In genomic region chr20:49275634-49276033, GRCh38 we compare ENCODE assay signal across 9 cellular contexts. TPM values are rescaled to one million over a fixed set of nuclear protein-coding genes. Genes with fewer than 3 reads are reported as not detected.
DNase-seq lines count a peak whose midpoint lies in the region; ATAC-seq and TF ChIP-seq lines count a peak whose summit lies in the region.
"Had no signal": no experiment of that assay in that cellular context is flagged by ENCODE, and none has a peak within 500 bp of the region (broad histone marks: within the 10 kb centered on the region; RNA-seq: fewer than 3 reads in every experiment).

No MANE protein-coding gene starts in this region.

- DNase-seq in heart right ventricle (no peak), right atrium auricular region (ENCODE audit: low spot score) (no peak), kidney glomerular epithelial cell (lab: John Stamatoyannopoulos, UW) (peak; percentile 86), upper lobe of left lung (no peak)
- no peak for DNase-seq in activated T-helper 2 cell treated with anti-CD3 and anti-CD28 coated beads, Interferon-gamma antibody, Interleukin-2, Interleukin-4, amounts not matched to agents 10 μg/mL and 5 μg/mL and 100 μg/mL, durations not matched to agents 14 hours and 24 hours and 36 hours (ENCODE audit: low spot score)
- no peak for DNase-seq in stimulated activated CD4-positive, alpha-beta T cell treated with anti-CD3 and anti-CD28 coated beads, Interleukin-1b, Interleukin-23, amount 100 ng/mL, for 48 hours
- DNase-seq: Right ventricle myocardium superior had no signal

- H3K4me3 ChIP-seq in heart right ventricle (peak overlapping the region in 7 of 10 donors; percentile 70 to 92 (median 84)), right atrium auricular region (no peak overlapping the region), upper lobe of left lung (peak overlapping the region in 1 of 4 donors; percentile 94)

- intact Hi-C loops in heart right ventricle (cut with DNase I): loop anchor here in 2 of 10 donors (5.0 kb wide), 1 partner anchor 88 kb away; the partner anchor contains the start of gene STAU1 (in 2 of the 2)
- intact Hi-C loops in activated T-helper 2 cell treated with anti-CD3 and anti-CD28 coated beads, Interferon-gamma antibody, Interleukin-2, Interleukin-4, amounts not matched to agents 10 μg/mL and 5 μg/mL and 100 μg/mL, durations not matched to agents 14 hours and 24 hours and 36 hours (cut with micrococcal nuclease): loop anchor here (1.0 to 5.0 kb wide), 3 partner anchors 56 to 837 kb away; partner anchors contain the start of genes DDX27, SLC9A8 and UBE2V1

- peak overlapping the region; percentile 27 for H3K27ac Mint-ChIP-seq in activated T-helper 2 cell treated with anti-CD3 and anti-CD28 coated beads, Interferon-gamma antibody, Interleukin-2, Interleukin-4, amounts not matched to agents 10 μg/mL and 5 μg/mL and 100 μg/mL, durations not matched to agents 14 hours and 24 hours and 36 hours

- no peak for TF ChIP-seq EP300 in upper lobe of left lung (IDR thresholded peaks at IDR 0.05)

- H3K36me3 Mint-ChIP-seq in activated T-helper 2 cell treated with anti-CD3 and anti-CD28 coated beads, Interferon-gamma antibody, Interleukin-2, Interleukin-4, amounts not matched to agents 10 μg/mL and 5 μg/mL and 100 μg/mL, durations not matched to agents 14 hours and 24 hours and 36 hours (ENCODE audit: low read depth): peaks cover 83% of the 10 kb centered on the region

- no peak for TF ChIP-seq POLR2A in upper lobe of left lung (IDR thresholded peaks at IDR 0.05)

- H3K27me3 ChIP-seq in heart right ventricle (no peaks in the 10 kb centered on the region), right atrium auricular region (no peaks in the 10 kb centered on the region), upper lobe of left lung (no peaks in the 10 kb centered on the region)

- H3K9me3 ChIP-seq in heart right ventricle: peaks cover 0 to 13% (median 2%) of the 10 kb centered on the region in 11 donors
- peaks cover 0 to 5% of the 10 kb centered on the region in 2 donors for H3K9me3 ChIP-seq in right atrium auricular region
- peaks cover 1 to 8% (median 5%) of the 10 kb centered on the region in 4 donors for H3K9me3 ChIP-seq in upper lobe of left lung

- H3K27me3 Mint-ChIP-seq in activated T-helper 2 cell treated with anti-CD3 and anti-CD28 coated beads, Interferon-gamma antibody, Interleukin-2, Interleukin-4, amounts not matched to agents 10 μg/mL and 5 μg/mL and 100 μg/mL, durations not matched to agents 14 hours and 24 hours and 36 hours (ENCODE audit: low read depth): no peaks in the 10 kb centered on the region

- TF ChIP-seq CTCF in heart right ventricle (IDR thresholded peaks at IDR 0.05) (no peak), right atrium auricular region (IDR thresholded peaks at IDR 0.05) (no peak), upper lobe of left lung (IDR thresholded peaks at IDR 0.05) (no peak)

- H3K36me3 ChIP-seq in heart right ventricle (peaks cover under 1 to 70% (median 53%) of the 10 kb centered on the region in 9 donors), right atrium auricular region (peaks cover 43% of the 10 kb centered on the region), upper lobe of left lung (peaks cover 2 to 59% (median 37%) of the 10 kb centered on the region in 4 donors)

- H3K4me1 Mint-ChIP-seq in activated T-helper 2 cell treated with anti-CD3 and anti-CD28 coated beads, Interferon-gamma antibody, Interleukin-2, Interleukin-4, amounts not matched to agents 10 μg/mL and 5 μg/mL and 100 μg/mL, durations not matched to agents 14 hours and 24 hours and 36 hours (ENCODE audit: low read depth): peaks cover 42% of the 10 kb centered on the region

- H3K9me3 Mint-ChIP-seq in activated T-helper 2 cell treated with anti-CD3 and anti-CD28 coated beads, Interferon-gamma antibody, Interleukin-2, Interleukin-4, amounts not matched to agents 10 μg/mL and 5 μg/mL and 100 μg/mL, durations not matched to agents 14 hours and 24 hours and 36 hours: peaks cover 10% of the 10 kb centered on the region

- H3K27ac ChIP-seq in heart right ventricle: peak overlapping the region in 8 of 10 donors; percentile 87 to 99 (median 98)
- no peak overlapping the region for H3K27ac ChIP-seq in right atrium auricular region
- peak overlapping the region; percentile 2 to 99 (median 98) for H3K27ac ChIP-seq in upper lobe of left lung

- ATAC-seq in heart right ventricle (no peak), upper lobe of left lung (ENCODE audit: low FRiP score in 2 of 2) (no peak), HG03432 (IDR thresholded peaks at IDR 0.05; ENCODE audit: unreplicated experiment) (no peak), HG03045 (IDR thresholded peaks at IDR 0.05; ENCODE audit: unreplicated experiment) (no peak)

- H3K4me3 Mint-ChIP-seq in activated T-helper 2 cell treated with anti-CD3 and anti-CD28 coated beads, Interferon-gamma antibody, Interleukin-2, Interleukin-4, amounts not matched to agents 10 μg/mL and 5 μg/mL and 100 μg/mL, durations not matched to agents 14 hours and 24 hours and 36 hours (ENCODE audit: low read depth): peak overlapping the region; percentile 99

- 43 to 44% methylated on average over 2 of the region's 2 CpGs for WGBS in heart right ventricle, 2 donors
- WGBS in upper lobe of left lung, 2 donors: 54 to 65% methylated on average over 2 of the region's 2 CpGs

- H3K4me1 ChIP-seq in heart right ventricle (peaks cover 2 to 78% (median 64%) of the 10 kb centered on the region in 9 donors), right atrium auricular region (peaks cover 0 to 60% of the 10 kb centered on the region in 2 donors), upper lobe of left lung (peaks cover 37 to 60% (median 45%) of the 10 kb centered on the region in 4 donors)

RNA-seq across cellular contexts. Expression of gene ZNFX1, which starts 2.2 kb away (rescaled TPM):
- total RNA-seq in heart right ventricle (10 to 100 TPM; 18.9 to 49.5 (median 24.8) TPM), right atrium auricular region (10 to 100 TPM; 20.7 to 33.6 TPM), upper lobe of left lung (10 to 100 TPM; 39.3 to 64.6 (median 42.4) TPM)
- polyA plus RNA-seq in heart right ventricle: 1 to 10 TPM; 7.8 to 8.5 TPM
- 49.3 and 51.0 TPM in 2 replicates for total RNA-seq in activated T-helper 2 cell treated with anti-CD3 and anti-CD28 coated beads, Interferon-gamma antibody, Interleukin-2, Interleukin-4, amounts not matched to agents 10 μg/mL and 5 μg/mL and 100 μg/mL, durations not matched to agents 14 hours and 24 hours and 36 hours

RNA-seq across cellular contexts. Expression of gene DDX27, which starts 56.4 kb away (rescaled TPM):
- total RNA-seq in heart right ventricle (10 to 100 TPM; 11.0 to 16.5 (median 12.8) TPM), right atrium auricular region (10 to 100 TPM; 10.2 to 20.6 TPM), upper lobe of left lung (10 to 100 TPM; 26.7 to 43.0 (median 31.0) TPM)
- 10 to 100 TPM; 15.1 to 26.2 TPM for polyA plus RNA-seq in heart right ventricle
- 51.4 and 54.0 TPM in 2 replicates for total RNA-seq in activated T-helper 2 cell treated with anti-CD3 and anti-CD28 coated beads, Interferon-gamma antibody, Interleukin-2, Interleukin-4, amounts not matched to agents 10 μg/mL and 5 μg/mL and 100 μg/mL, durations not matched to agents 14 hours and 24 hours and 36 hours

Comparison
In these comparisons a context has a peak if more than half of its experiments do, and no peak if none do; other contexts are left out.
1. H3K27ac ChIP-seq: peak in heart right ventricle (8 of 10) and upper lobe of left lung (4 of 4); none in right atrium auricular region (0 of 2).
2. H3K4me3 ChIP-seq: peak in heart right ventricle (7 of 10); none in right atrium auricular region (0 of 2).